21 cellular contexts compared by ENCODE assay signal in genomic region chr14:68135566-68135965, GRCh38.
DNase-seq lines count a peak whose midpoint lies in the region; ATAC-seq lines count a peak whose summit lies in the region.
"Had no signal": no experiment of that assay in that cellular context is flagged by ENCODE, and none has a peak within 500 bp of the region (broad histone marks: within the 10 kb centered on the region; RNA-seq: fewer than 3 reads in every experiment).

No MANE protein-coding gene starts in this region.

- H4K12ac ChIP-seq in trophoblast cell (ENCODE audit: low read depth, low read length): no peak overlapping the region

- peaks cover 19% of the 10 kb centered on the region for H3K79me1 ChIP-seq in trophoblast cell (ENCODE audit: low read length)

- no peak overlapping the region for H3K9ac ChIP-seq in SK-N-MC (ENCODE audit: insufficient read length)
- H3K9ac ChIP-seq in trophoblast cell (ENCODE audit: low read length): no peak overlapping the region

- H3K27me3 ChIP-seq in trophoblast cell (ENCODE audit: insufficient read depth, low read length): no peaks in the 10 kb centered on the region
- H3K27me3 ChIP-seq: colonic mucosa, right atrium auricular region, transverse colon had no signal

- no peak overlapping the region for H4K91ac ChIP-seq in trophoblast cell (ENCODE audit: low read depth, low read length)

- no peak overlapping the region for H4K8ac ChIP-seq in trophoblast cell (ENCODE audit: low read depth, low read length)

- H3K4me1 ChIP-seq in trophoblast cell (ENCODE audit: control insufficient read depth in 1 of 2, insufficient read depth in 2 of 2, low read length in 2 of 2): peaks cover 7 to 9% of the 10 kb centered on the region in 2 experiments
- H3K4me1 ChIP-seq: colonic mucosa had no signal

- no CpG with 5 or more reads among the region's 2 CpGs for WGBS in trophoblast cell (ENCODE audit: extremely low coverage, insufficient coverage, insufficient read length)

- DNase-seq in EL (peak; percentile 56), SK-N-MC (ENCODE audit: low read depth, low spot score) (no peak), epithelial cell of prostate (ENCODE audit: low read depth, low spot score) (no peak), trophoblast cell (peak in 1 of 2 donors; percentile 20), anterior cingulate cortex (lab: John Stamatoyannopoulos, UW) (no peak)
- no peak for DNase-seq in activated T-cell treated with anti-CD3 and anti-CD28 coated beads, Interleukin-2, amount 50 U/mL, for 1 hour
- DNase-seq: activated CD4-positive, alpha-beta T cell treated with anti-CD3 and anti-CD28 coated beads, Interleukin-2, amount 10 ng/mL, durations not matched to agents 7 days and 5 days; activated naive CD8-positive, alpha-beta T cell treated with anti-CD3 and anti-CD28 coated beads, Interleukin-2, amount 10 ng/mL, durations not matched to agents 7 days and 5 days; activated T-cell treated with anti-CD3 and anti-CD28 coated beads, Interleukin-2, amount 50 U/mL, for 24 hours; colonic mucosa; H9; left cardiac atrium; naive thymus-derived CD4-positive, alpha-beta T cell; SHP77 treated with DMSO at 0.1 percent for 48 hours; stimulated activated CD4-positive, alpha-beta T cell treated with anti-CD3 and anti-CD28 coated beads, Interleukin-4, amount 100 ng/mL, for 1 hour; T-helper 9 cell; transverse colon had no signal

- H3K23ac ChIP-seq in trophoblast cell (ENCODE audit: low read length): no peak overlapping the region

- H2BK12ac ChIP-seq in trophoblast cell (ENCODE audit: low read length): no peak overlapping the region

- no peak overlapping the region for H2AK5ac ChIP-seq in trophoblast cell (ENCODE audit: low read length)

- no peak overlapping the region for H2BK120ac ChIP-seq in trophoblast cell (ENCODE audit: insufficient read depth, low read length, poor library complexity)

- H3K27ac ChIP-seq in SK-N-MC (peak overlapping the region; percentile 44; the same call in 1 of the 2 replicates), epithelial cell of prostate (peak overlapping the region; percentile 77), trophoblast cell (ENCODE audit: low read depth, low read length) (peak overlapping the region; percentile 19)
- H3K27ac ChIP-seq: colonic mucosa, right atrium auricular region had no signal

- H3K36me3 ChIP-seq in SK-N-MC (ENCODE audit: insufficient read depth, low read length) (peaks cover 6% of the 10 kb centered on the region; the same call in 1 of the 2 replicates), trophoblast cell (ENCODE audit: control insufficient read depth in 1 of 2, insufficient read depth in 2 of 2, low read length in 2 of 2) (no peaks in the 10 kb centered on the region)
- H3K36me3 ChIP-seq: colonic mucosa, right atrium auricular region, transverse colon had no signal

- H3K4me2 ChIP-seq in trophoblast cell (ENCODE audit: low read length): no peak overlapping the region

- no peak overlapping the region for H3K4me3 ChIP-seq in SK-N-MC
- H3K4me3 ChIP-seq in trophoblast cell (ENCODE audit: low read depth, low read length): no peak overlapping the region
- H3K4me3 ChIP-seq: colonic mucosa, right atrium auricular region, transverse colon had no signal

- no peak overlapping the region for H3K14ac ChIP-seq in trophoblast cell (ENCODE audit: low read length)

- H2AFZ ChIP-seq in trophoblast cell (ENCODE audit: insufficient read depth, low read length, poor library complexity): no peak overlapping the region

- no peak overlapping the region for H3K4ac ChIP-seq in trophoblast cell (ENCODE audit: low read depth, low read length)

- H3K18ac ChIP-seq in trophoblast cell (ENCODE audit: low read length): no peak overlapping the region

- H3K9me3 ChIP-seq in SK-N-MC (ENCODE audit: low read depth, low read length) (no peaks in the 10 kb centered on the region; the same call in 1 of the 2 replicates), trophoblast cell (ENCODE audit: insufficient read depth, low read depth, low read length) (no peaks in the 10 kb centered on the region)
- H3K9me3 ChIP-seq: colonic mucosa, right atrium auricular region, transverse colon had no signal

- H3K79me2 ChIP-seq in trophoblast cell (ENCODE audit: control insufficient read depth, insufficient read depth, low read length, poor library complexity): peaks cover 3% of the 10 kb centered on the region

- no peak overlapping the region for H2BK5ac ChIP-seq in trophoblast cell (ENCODE audit: low read depth, low read length, poor library complexity)

- ATAC-seq in HG02798 (IDR thresholded peaks at IDR 0.05; ENCODE audit: poor library complexity, unreplicated experiment) (no peak), GM19324 (IDR thresholded peaks at IDR 0.05; ENCODE audit: low FRiP score, unreplicated experiment) (no peak)
- ATAC-seq: HepG2; naive thymus-derived CD4-positive, alpha-beta T cell had no signal

Comparison
In these comparisons a context has a peak if more than half of its experiments do, and no peak if none do; other contexts are left out.
1. H3K27ac ChIP-seq: peak in every context shown above with its lines; median percentile 77 in epithelial cell of prostate; 44 in SK-N-MC; 19 in trophoblast cell.